ENCODE assay signal across 1 cellular context in the genomic region with DNA sequence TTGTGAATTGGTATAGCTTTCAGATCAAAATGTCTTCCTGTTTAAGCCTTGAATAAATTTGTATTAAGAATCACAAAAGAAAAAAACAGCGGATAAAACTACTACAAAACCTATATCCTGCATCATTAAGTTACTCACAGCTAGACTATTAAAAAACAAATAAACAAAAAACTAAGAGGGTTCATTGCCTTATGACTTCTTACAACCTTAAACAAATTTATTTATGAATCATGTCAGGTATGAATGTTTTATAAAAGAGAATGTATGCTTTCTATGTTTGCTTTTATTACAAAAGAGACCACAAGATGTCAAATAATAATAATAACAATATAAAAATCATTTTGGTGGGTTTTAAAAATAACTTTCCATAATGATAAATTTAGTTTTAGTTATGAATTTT.
TF ChIP-seq lines count a peak whose summit lies in the region.

No MANE protein-coding gene starts in this region.

TF ChIP-seq in GM23338, 12 proteins besides CTCF, POLR2A, EP300 and RAD21 (continued from another document):
- TF ChIP-seq, protein P1, sequence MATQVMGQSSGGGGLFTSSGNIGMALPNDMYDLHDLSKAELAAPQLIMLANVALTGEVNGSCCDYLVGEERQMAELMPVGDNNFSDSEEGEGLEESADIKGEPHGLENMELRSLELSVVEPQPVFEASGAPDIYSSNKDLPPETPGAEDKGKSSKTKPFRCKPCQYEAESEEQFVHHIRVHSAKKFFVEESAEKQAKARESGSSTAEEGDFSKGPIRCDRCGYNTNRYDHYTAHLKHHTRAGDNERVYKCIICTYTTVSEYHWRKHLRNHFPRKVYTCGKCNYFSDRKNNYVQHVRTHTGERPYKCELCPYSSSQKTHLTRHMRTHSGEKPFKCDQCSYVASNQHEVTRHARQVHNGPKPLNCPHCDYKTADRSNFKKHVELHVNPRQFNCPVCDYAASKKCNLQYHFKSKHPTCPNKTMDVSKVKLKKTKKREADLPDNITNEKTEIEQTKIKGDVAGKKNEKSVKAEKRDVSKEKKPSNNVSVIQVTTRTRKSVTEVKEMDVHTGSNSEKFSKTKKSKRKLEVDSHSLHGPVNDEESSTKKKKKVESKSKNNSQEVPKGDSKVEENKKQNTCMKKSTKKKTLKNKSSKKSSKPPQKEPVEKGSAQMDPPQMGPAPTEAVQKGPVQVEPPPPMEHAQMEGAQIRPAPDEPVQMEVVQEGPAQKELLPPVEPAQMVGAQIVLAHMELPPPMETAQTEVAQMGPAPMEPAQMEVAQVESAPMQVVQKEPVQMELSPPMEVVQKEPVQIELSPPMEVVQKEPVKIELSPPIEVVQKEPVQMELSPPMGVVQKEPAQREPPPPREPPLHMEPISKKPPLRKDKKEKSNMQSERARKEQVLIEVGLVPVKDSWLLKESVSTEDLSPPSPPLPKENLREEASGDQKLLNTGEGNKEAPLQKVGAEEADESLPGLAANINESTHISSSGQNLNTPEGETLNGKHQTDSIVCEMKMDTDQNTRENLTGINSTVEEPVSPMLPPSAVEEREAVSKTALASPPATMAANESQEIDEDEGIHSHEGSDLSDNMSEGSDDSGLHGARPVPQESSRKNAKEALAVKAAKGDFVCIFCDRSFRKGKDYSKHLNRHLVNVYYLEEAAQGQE (IDR thresholded peaks at IDR 0.05; ENCODE audit: unreplicated experiment), result no peak
- TF ChIP-seq, protein P2, sequence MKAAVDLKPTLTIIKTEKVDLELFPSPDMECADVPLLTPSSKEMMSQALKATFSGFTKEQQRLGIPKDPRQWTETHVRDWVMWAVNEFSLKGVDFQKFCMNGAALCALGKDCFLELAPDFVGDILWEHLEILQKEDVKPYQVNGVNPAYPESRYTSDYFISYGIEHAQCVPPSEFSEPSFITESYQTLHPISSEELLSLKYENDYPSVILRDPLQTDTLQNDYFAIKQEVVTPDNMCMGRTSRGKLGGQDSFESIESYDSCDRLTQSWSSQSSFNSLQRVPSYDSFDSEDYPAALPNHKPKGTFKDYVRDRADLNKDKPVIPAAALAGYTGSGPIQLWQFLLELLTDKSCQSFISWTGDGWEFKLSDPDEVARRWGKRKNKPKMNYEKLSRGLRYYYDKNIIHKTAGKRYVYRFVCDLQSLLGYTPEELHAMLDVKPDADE (IDR thresholded peaks at IDR 0.05), result no peak
- TF ChIP-seq NANOG (IDR thresholded peaks at IDR 0.05; ENCODE audit: borderline replicate concordance) (no peak), STAT1 (IDR thresholded peaks at IDR 0.05; ENCODE audit: unreplicated experiment) (no peak), POLR2AphosphoS5 (IDR thresholded peaks at IDR 0.05; ENCODE audit: low read depth) (no peak), EZH2 (IDR thresholded peaks at IDR 0.05; ENCODE audit: low read depth, unreplicated experiment) (no peak), CREB1 (CRISPR knock-in tag; IDR thresholded peaks at IDR 0.05; ENCODE audit: low read depth) (no peak), ZNF114 (CRISPR knock-in tag; IDR thresholded peaks at IDR 0.05) (no peak), EZH2phosphoT487 (IDR thresholded peaks at IDR 0.05; ENCODE audit: unreplicated experiment) (no peak), JUNB (IDR thresholded peaks at IDR 0.05; ENCODE audit: unreplicated experiment) (no peak)
